ENCODE assay signal across 37 cellular contexts in genomic region chr4:184261246-184261645, GRCh38. TPM values are rescaled to one million over a fixed set of nuclear protein-coding genes. Genes with fewer than 3 reads are reported as not detected.
"Had no signal": no experiment of that assay in that cellular context is flagged by ENCODE, and none has a peak within 500 bp of the region (broad histone marks: within the 10 kb centered on the region; RNA-seq: fewer than 3 reads in every experiment).

No MANE protein-coding gene starts in this region.

- H3K9ac ChIP-seq: SK-N-SH had no signal

- H3K4me2 ChIP-seq: PC-9, SK-N-SH had no signal

- H3K4me3 Mint-ChIP-seq: activated B cell treated with CpG ODN at 0.5 μM for 24 hours; activated CD8-positive, alpha-beta memory T cell treated with anti-CD3 and anti-CD28 coated beads, Interleukin-2, amount 10 ng/mL, durations not matched to agents 7 days and 5 days; activated naive CD4-positive, alpha-beta T cell treated with anti-CD3 and anti-CD28 coated beads, Interleukin-2, amount 10 ng/mL, durations not matched to agents 7 days and 5 days; activated naive CD8-positive, alpha-beta T cell; IgD-negative memory B cell had no signal

- H3K27ac Mint-ChIP-seq: activated B cell treated with CpG ODN at 0.5 μM for 24 hours; activated CD8-positive, alpha-beta memory T cell treated with anti-CD3 and anti-CD28 coated beads, Interleukin-2, amount 10 ng/mL, durations not matched to agents 7 days and 5 days; activated naive CD4-positive, alpha-beta T cell treated with anti-CD3 and anti-CD28 coated beads, Interleukin-2, amount 10 ng/mL, durations not matched to agents 7 days and 5 days; activated naive CD8-positive, alpha-beta T cell; IgD-negative memory B cell had no signal

- DNase-seq: activated B cell treated with CpG ODN at 0.5 μM for 24 hours; activated CD4-positive, alpha-beta T cell treated with anti-CD3 and anti-CD28 coated beads for 1 hour; activated CD4-positive, alpha-beta T cell treated with anti-CD3 and anti-CD28 coated beads for 48 hours; activated CD4-positive, alpha-beta T cell treated with anti-CD3 and anti-CD28 coated beads, Interleukin-2, amount 50 U/mL, for 4 hours; activated CD8-positive, alpha-beta memory T cell treated with anti-CD3 and anti-CD28 coated beads for 24 hours; activated CD8-positive, alpha-beta memory T cell treated with anti-CD3 and anti-CD28 coated beads, Interleukin-2, amount 10 ng/mL, durations not matched to agents 7 days and 5 days; activated CD8-positive, alpha-beta memory T cell treated with anti-CD3 and anti-CD28 coated beads, Interleukin-2, amount 50 U/mL, for 48 hours; activated effector memory CD4-positive, alpha-beta T cell treated with Interleukin-2 at 50 U/mL for 16 hours; activated naive CD4-positive, alpha-beta T cell treated with anti-CD3 and anti-CD28 coated beads, Interleukin-2, amount 10 ng/mL, durations not matched to agents 7 days and 5 days; activated T-cell treated with anti-CD3 and anti-CD28 coated beads, Interleukin-2, amount 50 U/mL, for 48 hours; amniotic stem cell; aorta; brain microvascular endothelial cell; central memory CD4-positive, alpha-beta T cell; KBM-7; MM.1S; MV-4-11; NCI-H1092; NCI-H1436 treated with DMSO at 0.1 percent for 48 hours; NCI-H1694 treated with DMSO at 0.1 percent for 48 hours; NCI-H2029; NCI-H345; NCI-H524 treated with DMSO at 0.1 percent for 48 hours; PC-9; Right ventricle myocardium superior; SK-N-SH; SW 1271; T-helper 1 cell; T-helper 2 cell; T-helper 9 cell had no signal

- H3K27me3 Mint-ChIP-seq: activated B cell treated with CpG ODN at 0.5 μM for 24 hours; activated naive CD8-positive, alpha-beta T cell; IgD-negative memory B cell had no signal

- H3K9me3 Mint-ChIP-seq: activated B cell treated with CpG ODN at 0.5 μM for 24 hours; activated naive CD4-positive, alpha-beta T cell treated with anti-CD3 and anti-CD28 coated beads, Interleukin-2, amount 10 ng/mL, durations not matched to agents 7 days and 5 days; IgD-negative memory B cell had no signal

- H3K9me3 ChIP-seq: SJSA1, SK-N-SH had no signal

- H3K36me3 ChIP-seq: brain microvascular endothelial cell, SJSA1 had no signal

- H3K27me3 ChIP-seq: brain microvascular endothelial cell, SJSA1 had no signal

- H3K27ac ChIP-seq: brain microvascular endothelial cell, PC-9, SJSA1, VCaP had no signal

- H3K36me3 Mint-ChIP-seq: activated CD8-positive, alpha-beta memory T cell treated with anti-CD3 and anti-CD28 coated beads, Interleukin-2, amount 10 ng/mL, durations not matched to agents 7 days and 5 days; activated naive CD4-positive, alpha-beta T cell treated with anti-CD3 and anti-CD28 coated beads, Interleukin-2, amount 10 ng/mL, durations not matched to agents 7 days and 5 days; activated naive CD8-positive, alpha-beta T cell; IgD-negative memory B cell had no signal

- H2AFZ ChIP-seq: PC-9 had no signal

- H3K4me3 ChIP-seq: PC-9, SJSA1 had no signal

- H3K9me2 ChIP-seq: SK-N-SH had no signal

RNA-seq across cellular contexts. Expression of gene ENPP6, which starts 43.6 kb away (rescaled TPM):
- total RNA-seq: activated B cell treated with CpG ODN at 0.5 μM for 24 hours, LHCN-M2, NCI-H460, OCI-LY7, PC-9, Right ventricle myocardium superior, SJSA1 had no signal
- polyA plus RNA-seq: IgD-negative memory B cell, SK-N-SH had no signal
